Comparison of ENCODE assay signal across 8 cellular contexts in the genomic region with DNA sequence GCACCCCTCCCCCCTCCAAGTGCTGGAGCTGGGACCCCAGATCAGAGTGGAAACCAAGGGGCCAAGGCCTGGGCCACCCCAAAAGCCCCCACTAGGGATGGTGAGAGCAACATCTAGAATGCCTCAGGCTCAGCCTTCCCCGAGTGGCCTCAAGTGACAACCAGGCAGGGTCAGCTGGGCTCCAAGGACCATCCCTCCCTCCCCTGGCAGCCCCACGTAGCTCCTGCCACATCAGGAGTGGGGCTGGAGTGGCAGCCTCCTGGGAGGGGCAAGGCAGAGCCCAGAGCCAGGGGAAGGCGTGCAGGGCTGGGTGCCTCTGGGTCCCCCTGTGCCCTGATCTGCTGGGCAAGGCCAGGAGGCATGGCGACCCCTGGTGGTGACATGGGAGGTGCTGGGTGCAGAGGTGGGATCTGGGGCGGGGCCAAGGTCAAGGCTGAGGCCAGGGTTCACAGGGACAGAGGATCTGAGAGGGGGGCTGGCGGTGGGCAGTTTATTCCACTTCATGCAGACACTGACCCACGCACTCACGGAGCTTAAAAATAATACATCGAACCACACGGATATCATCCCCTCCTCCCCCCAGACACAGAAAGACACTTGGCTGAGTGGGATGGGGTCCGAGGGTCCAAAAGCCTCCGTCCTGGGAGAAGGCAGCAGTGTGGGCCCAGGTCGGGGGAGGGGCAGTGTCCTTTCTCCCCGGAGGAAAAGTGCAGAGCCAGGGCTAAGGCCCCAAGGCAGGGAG. TPM values are rescaled to one million over a fixed set of nuclear protein-coding genes. Genes with fewer than 3 reads are reported as not detected.
DNase-seq lines count a peak whose midpoint lies in the region; ATAC-seq and TF ChIP-seq lines count a peak whose summit lies in the region.

No MANE protein-coding gene starts in this region.

- no TSS peak for BruUV-seq in Panc1 (replicated peaks; lab: Mats Ljungman, UMichigan)

- H3K27me3 ChIP-seq in Panc1 (ENCODE audit: control insufficient read depth, insufficient read depth, low read length) = no peaks in the 10 kb centered on the region
- H3K27me3 ChIP-seq in osteoblast (ENCODE audit: insufficient read depth, low read length) = no peaks in the 10 kb centered on the region
- no peaks in the 10 kb centered on the region for H3K27me3 ChIP-seq in tibial nerve

- peaks cover under 1 to 2% of the 10 kb centered on the region in 2 donors for H3K36me3 Mint-ChIP-seq in activated T-cell treated with anti-CD3 and anti-CD28 coated beads, Interleukin-2, amount 50 U/mL, for 72 hours (ENCODE audit: insufficient read depth in 2 of 2)

- peak in 1 of 2 donors; percentile 41 for TF ChIP-seq EP300 in tibial nerve (IDR thresholded peaks at IDR 0.05)

- POLR2A ChIA-PET in Panc1 (lab: Charles Lee) = interaction anchor here (0.6 to 0.8 kb wide), 3 partner anchors 30 to 108 kb away, joined by 3 to 7 read pairs (median 3); no protein-coding TSS in a partner anchor

- no peak overlapping the region for H3K4me3 ChIP-seq in Panc1 (ENCODE audit: low read depth in 2 of 2, low read length in 2 of 2)
- H3K4me3 ChIP-seq in fibroblast of villous mesenchyme (ENCODE audit: low read depth, low read length) = no peak overlapping the region
- no peak overlapping the region for H3K4me3 ChIP-seq in osteoblast (ENCODE audit: insufficient read depth, low read length)
- H3K4me3 ChIP-seq in tibial nerve = no peak overlapping the region

- H3K27ac ChIP-seq in Panc1 (ENCODE audit: low read length) (no peak overlapping the region), osteoblast (ENCODE audit: low read depth, low read length) (no peak overlapping the region), tibial nerve (peak overlapping the region in 2 of 4 donors; percentile 38 to 74)

- CTCF ChIA-PET in Panc1 (lab: Charles Lee) = interaction anchor here (0.6 to 0.7 kb wide), 3 partner anchors 16 to 381 kb away, joined by 3 to 4 read pairs (median 4); no protein-coding TSS in a partner anchor

- peak; percentile 27 to 38 for DNase-seq in NCI-H187 (lab: John Stamatoyannopoulos, UW)
- DNase-seq in NCI-H187 treated with DMSO at 0.1 percent for 48 hours (lab: John Stamatoyannopoulos, UW) = no peak
- peak in 73 of 76 experiments; percentile 27 to 92 (median 82) for DNase-seq in HUDEP-2 (lab: John Stamatoyannopoulos, UW; ENCODE audit: unreplicated experiment in 76 of 76)
- no peak for DNase-seq in Panc1 (ENCODE audit: low read depth, low spot score)
- DNase-seq in activated T-cell treated with anti-CD3 and anti-CD28 coated beads, Interleukin-2, amount 50 U/mL, for 72 hours = peak; percentile 95 to 96
- DNase-seq in fibroblast of villous mesenchyme (ENCODE audit: low read depth) = peak; percentile 71
- peak; percentile 98 for DNase-seq in osteoblast (ENCODE audit: insufficient read length, low spot score, missing footprints)
- peak; percentile 68 to 88 for DNase-seq in tibial nerve (ENCODE audit: low spot score in 2 of 2)

- WGBS in tibial nerve, 2 donors = 23 to 24% methylated on average over 12 to 14 of the region's 14 CpGs

- intact Hi-C loops in Panc1 (cut with micrococcal nuclease; ENCODE audit: unreplicated experiment) = loop anchor here (2.0 kb wide), 1 partner anchor 47 kb away; no protein-coding TSS in a partner anchor

- H3K27me3 Mint-ChIP-seq in activated T-cell treated with anti-CD3 and anti-CD28 coated beads, Interleukin-2, amount 50 U/mL, for 72 hours (ENCODE audit: low read depth) = no peaks in the 10 kb centered on the region

- no peak overlapping the region for H3K4me3 Mint-ChIP-seq in activated T-cell treated with anti-CD3 and anti-CD28 coated beads, Interleukin-2, amount 50 U/mL, for 72 hours

- H3K4me2 ChIP-seq in osteoblast (ENCODE audit: insufficient read depth, low read length) = no peak overlapping the region

- no peaks in the 10 kb centered on the region for H4K20me1 ChIP-seq in osteoblast (ENCODE audit: insufficient read depth, low read length)

- TF ChIP-seq CTCF in Panc1 (IDR thresholded peaks at IDR 0.05) (peak; percentile 99), fibroblast of villous mesenchyme (IDR thresholded peaks at IDR 0.05; ENCODE audit: insufficient read depth, low read depth, low read length) (peak; percentile 85), osteoblast (IDR thresholded peaks at IDR 0.05; ENCODE audit: extremely low read depth, low read depth, low read length) (peak; percentile 84), tibial nerve (IDR thresholded peaks at IDR 0.05) (peak; percentile 84 to 96 (median 90))

- in situ Hi-C loops in Panc1 (cut with HindIII; ENCODE audit: low pct_unique_long_range_greater_than_20kb, low sequenced_read_pairs) = no loop called here

- H3K9me3 ChIP-seq in Panc1 (ENCODE audit: control insufficient read depth, insufficient read depth, low read depth, low read length) (no peaks in the 10 kb centered on the region), osteoblast (ENCODE audit: low read depth, low read length) (no peaks in the 10 kb centered on the region), tibial nerve (no peaks in the 10 kb centered on the region)

- no peak for TF ChIP-seq POLR2A in tibial nerve (IDR thresholded peaks at IDR 0.05)

- H2AFZ ChIP-seq in osteoblast (ENCODE audit: low read length) = no peak overlapping the region

- ATAC-seq in Panc1 = peak; percentile 88
- peak; percentile 95 for ATAC-seq in activated T-cell treated with anti-CD3 and anti-CD28 coated beads, Interleukin-2, amount 50 U/mL, for 72 hours (replicated peaks in 1 of 2)

- H3K4me1 ChIP-seq in Panc1 (ENCODE audit: control insufficient read depth, insufficient read depth, low read length) (peaks cover 12% of the 10 kb centered on the region), osteoblast (ENCODE audit: insufficient read depth, low read length) (no peaks in the 10 kb centered on the region), tibial nerve (peaks cover 0 to 11% (median 0%) of the 10 kb centered on the region in 4 donors)

- no peaks in the 10 kb centered on the region for H3K9me3 Mint-ChIP-seq in activated T-cell treated with anti-CD3 and anti-CD28 coated beads, Interleukin-2, amount 50 U/mL, for 72 hours

- H3K4me1 Mint-ChIP-seq in activated T-cell treated with anti-CD3 and anti-CD28 coated beads, Interleukin-2, amount 50 U/mL, for 72 hours (ENCODE audit: low read depth) = peaks cover under 1% of the 10 kb centered on the region

- H3K27ac Mint-ChIP-seq in activated T-cell treated with anti-CD3 and anti-CD28 coated beads, Interleukin-2, amount 50 U/mL, for 72 hours = no peak overlapping the region

- H3K36me3 ChIP-seq in Panc1 (ENCODE audit: control insufficient read depth, insufficient read depth, low read length) (no peaks in the 10 kb centered on the region), osteoblast (ENCODE audit: insufficient read depth, low read length) (peaks cover 12% of the 10 kb centered on the region), tibial nerve (peaks cover 0 to 48% (median 6%) of the 10 kb centered on the region in 3 donors)

- H3K79me2 ChIP-seq in osteoblast (ENCODE audit: insufficient read depth, low read length) = no peaks in the 10 kb centered on the region

RNA-seq across cellular contexts. Expression of a gene that starts 15.8 kb away (rescaled TPM):
- 186 TPM for total RNA-seq in Panc1 (2021; ENCODE audit: unreplicated experiment)
- 280 TPM for polyA plus RNA-seq in Panc1 (2012; ENCODE audit: insufficient read length)
- total RNA-seq in activated T-cell treated with anti-CD3 and anti-CD28 coated beads, Interleukin-2, amount 50 U/mL, for 72 hours = 100 to 1,000 TPM; 136 to 159 TPM
- 80.2 and 93.7 TPM in 2 replicates for total RNA-seq in fibroblast of villous mesenchyme
- 51.3 and 51.4 TPM in 2 replicates for total RNA-seq in osteoblast
- total RNA-seq in tibial nerve = 10 to 100 TPM; 35.2 to 93.9 (median 42.6) TPM

RNA-seq across cellular contexts. Expression of a gene that starts 22.8 kb away (rescaled TPM):
- 28.8 TPM for total RNA-seq in Panc1 (2021; ENCODE audit: unreplicated experiment)
- 32.7 TPM for polyA plus RNA-seq in Panc1 (2012; ENCODE audit: insufficient read length)
- total RNA-seq in activated T-cell treated with anti-CD3 and anti-CD28 coated beads, Interleukin-2, amount 50 U/mL, for 72 hours = 10 to 100 TPM; 20.9 to 27.0 TPM
- total RNA-seq in fibroblast of villous mesenchyme = 12.1 and 13.2 TPM in 2 replicates
- 20.0 and 25.7 TPM in 2 replicates for total RNA-seq in osteoblast
- total RNA-seq in tibial nerve = 10 to 100 TPM; 33.0 to 93.6 (median 45.8) TPM

RNA-seq across cellular contexts. Expression of a gene that starts 30.2 kb away (rescaled TPM):
- total RNA-seq in Panc1 (2021; ENCODE audit: unreplicated experiment) (14.0 TPM), fibroblast of villous mesenchyme (11.6 and 14.2 TPM in 2 replicates), osteoblast (6.2 and 6.8 TPM in 2 replicates), tibial nerve (10 to 100 TPM; 10.7 to 21.4 (median 20.2) TPM)
- 21.5 TPM for polyA plus RNA-seq in Panc1 (2012; ENCODE audit: insufficient read length)
- 10 to 100 TPM; 15.0 to 24.0 TPM for total RNA-seq in activated T-cell treated with anti-CD3 and anti-CD28 coated beads, Interleukin-2, amount 50 U/mL, for 72 hours

RNA-seq across cellular contexts. Expression of a gene that starts 41.5 kb away (rescaled TPM):
- not detected for total RNA-seq in Panc1 (2021; ENCODE audit: unreplicated experiment)
- polyA plus RNA-seq in Panc1 (2012; ENCODE audit: insufficient read length) = not detected
- under 1 TPM; 0.58 to 0.81 TPM for total RNA-seq in activated T-cell treated with anti-CD3 and anti-CD28 coated beads, Interleukin-2, amount 50 U/mL, for 72 hours
- total RNA-seq in fibroblast of villous mesenchyme = not detected in 2 replicates
- not detected in 2 replicates for total RNA-seq in osteoblast
- total RNA-seq in tibial nerve = not detected

RNA-seq across cellular contexts. Expression of a gene that starts 49.8 kb away (rescaled TPM):
- total RNA-seq in Panc1 (2021; ENCODE audit: unreplicated experiment) (4.1 TPM), fibroblast of villous mesenchyme (under 0.01 TPM in 2 replicates), osteoblast (under 0.01 and 0.29 TPM in 2 replicates), tibial nerve (under 1 TPM in 3 of 4 donors, not detected in 1; under 0.01 to 0.30 (median 0.21) TPM)
- polyA plus RNA-seq in Panc1 (2012; ENCODE audit: insufficient read length) = 3.1 TPM
- total RNA-seq in activated T-cell treated with anti-CD3 and anti-CD28 coated beads, Interleukin-2, amount 50 U/mL, for 72 hours = 1 to 10 TPM; 1.1 to 1.5 TPM

Comparison
In these comparisons a context has a peak if more than half of its experiments do, and no peak if none do; other contexts are left out.
1. DNase-seq: peak in NCI-H187 (2 of 2), HUDEP-2 (73 of 76), activated T-cell treated with anti-CD3 and anti-CD28 coated beads, Interleukin-2, amount 50 U/mL, for 72 hours (2 of 2), fibroblast of villous mesenchyme (single experiment), osteoblast (single experiment) and tibial nerve (2 of 2); none in NCI-H187 treated with DMSO at 0.1 percent for 48 hours (single experiment) and Panc1 (single experiment).
2. Peak in every context shown above with its lines, with median percentiles within 50 percentile points of each other: CTCF ChIP-seq.